In the genomic region with DNA sequence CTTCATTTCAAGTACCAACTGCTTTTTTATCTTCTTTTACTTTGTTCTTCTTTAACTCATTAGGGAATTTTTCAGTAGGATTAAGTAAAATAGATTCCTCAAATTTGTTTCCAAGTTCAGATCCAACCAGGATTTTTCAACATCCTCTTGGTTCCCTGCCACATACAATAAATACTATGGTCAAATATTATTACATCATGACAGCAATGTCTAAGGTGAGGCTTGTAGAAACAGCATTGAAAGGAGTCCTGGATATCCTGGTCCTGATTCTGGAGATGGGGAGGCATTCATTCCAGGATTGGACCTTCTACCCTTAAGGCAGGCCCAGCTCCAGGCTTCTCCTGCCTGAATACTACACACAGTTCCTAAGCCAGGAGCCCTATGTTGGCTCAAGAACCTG, we compare ENCODE assay signal across 1 cellular context.
TF ChIP-seq lines count a peak whose summit lies in the region.

No MANE protein-coding gene starts in this region.

TF ChIP-seq in SK-N-SH, 30 proteins besides CTCF, POLR2A, EP300 and RAD21 (continued from another document):
- TF ChIP-seq, protein P1, sequence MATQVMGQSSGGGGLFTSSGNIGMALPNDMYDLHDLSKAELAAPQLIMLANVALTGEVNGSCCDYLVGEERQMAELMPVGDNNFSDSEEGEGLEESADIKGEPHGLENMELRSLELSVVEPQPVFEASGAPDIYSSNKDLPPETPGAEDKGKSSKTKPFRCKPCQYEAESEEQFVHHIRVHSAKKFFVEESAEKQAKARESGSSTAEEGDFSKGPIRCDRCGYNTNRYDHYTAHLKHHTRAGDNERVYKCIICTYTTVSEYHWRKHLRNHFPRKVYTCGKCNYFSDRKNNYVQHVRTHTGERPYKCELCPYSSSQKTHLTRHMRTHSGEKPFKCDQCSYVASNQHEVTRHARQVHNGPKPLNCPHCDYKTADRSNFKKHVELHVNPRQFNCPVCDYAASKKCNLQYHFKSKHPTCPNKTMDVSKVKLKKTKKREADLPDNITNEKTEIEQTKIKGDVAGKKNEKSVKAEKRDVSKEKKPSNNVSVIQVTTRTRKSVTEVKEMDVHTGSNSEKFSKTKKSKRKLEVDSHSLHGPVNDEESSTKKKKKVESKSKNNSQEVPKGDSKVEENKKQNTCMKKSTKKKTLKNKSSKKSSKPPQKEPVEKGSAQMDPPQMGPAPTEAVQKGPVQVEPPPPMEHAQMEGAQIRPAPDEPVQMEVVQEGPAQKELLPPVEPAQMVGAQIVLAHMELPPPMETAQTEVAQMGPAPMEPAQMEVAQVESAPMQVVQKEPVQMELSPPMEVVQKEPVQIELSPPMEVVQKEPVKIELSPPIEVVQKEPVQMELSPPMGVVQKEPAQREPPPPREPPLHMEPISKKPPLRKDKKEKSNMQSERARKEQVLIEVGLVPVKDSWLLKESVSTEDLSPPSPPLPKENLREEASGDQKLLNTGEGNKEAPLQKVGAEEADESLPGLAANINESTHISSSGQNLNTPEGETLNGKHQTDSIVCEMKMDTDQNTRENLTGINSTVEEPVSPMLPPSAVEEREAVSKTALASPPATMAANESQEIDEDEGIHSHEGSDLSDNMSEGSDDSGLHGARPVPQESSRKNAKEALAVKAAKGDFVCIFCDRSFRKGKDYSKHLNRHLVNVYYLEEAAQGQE (IDR thresholded peaks at IDR 0.05; ENCODE audit: low read depth, low read length) = no peak
- no peak for TF ChIP-seq NFIC (IDR thresholded peaks at IDR 0.05; ENCODE audit: borderline replicate concordance)
- no peak for TF ChIP-seq POLR2AphosphoS5 (IDR thresholded peaks at IDR 0.05; ENCODE audit: low read depth, low read length)
- TF ChIP-seq PBX3 (IDR thresholded peaks at IDR 0.05) = no peak
- TF ChIP-seq TAF1 (IDR thresholded peaks at IDR 0.05; ENCODE audit: borderline replicate concordance, low read depth, low read length) = no peak
- TF ChIP-seq, protein P2, sequence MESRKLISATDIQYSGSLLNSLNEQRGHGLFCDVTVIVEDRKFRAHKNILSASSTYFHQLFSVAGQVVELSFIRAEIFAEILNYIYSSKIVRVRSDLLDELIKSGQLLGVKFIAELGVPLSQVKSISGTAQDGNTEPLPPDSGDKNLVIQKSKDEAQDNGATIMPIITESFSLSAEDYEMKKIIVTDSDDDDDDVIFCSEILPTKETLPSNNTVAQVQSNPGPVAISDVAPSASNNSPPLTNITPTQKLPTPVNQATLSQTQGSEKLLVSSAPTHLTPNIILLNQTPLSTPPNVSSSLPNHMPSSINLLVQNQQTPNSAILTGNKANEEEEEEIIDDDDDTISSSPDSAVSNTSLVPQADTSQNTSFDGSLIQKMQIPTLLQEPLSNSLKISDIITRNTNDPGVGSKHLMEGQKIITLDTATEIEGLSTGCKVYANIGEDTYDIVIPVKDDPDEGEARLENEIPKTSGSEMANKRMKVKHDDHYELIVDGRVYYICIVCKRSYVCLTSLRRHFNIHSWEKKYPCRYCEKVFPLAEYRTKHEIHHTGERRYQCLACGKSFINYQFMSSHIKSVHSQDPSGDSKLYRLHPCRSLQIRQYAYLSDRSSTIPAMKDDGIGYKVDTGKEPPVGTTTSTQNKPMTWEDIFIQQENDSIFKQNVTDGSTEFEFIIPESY (IDR thresholded peaks at IDR 0.05; ENCODE audit: borderline replicate concordance, low read depth) = no peak
- TF ChIP-seq JUND (IDR thresholded peaks at IDR 0.05) = no peak
- TF ChIP-seq MEF2A (IDR thresholded peaks at IDR 0.05; ENCODE audit: borderline replicate concordance, low read depth) = no peak
- TF ChIP-seq, protein P3, sequence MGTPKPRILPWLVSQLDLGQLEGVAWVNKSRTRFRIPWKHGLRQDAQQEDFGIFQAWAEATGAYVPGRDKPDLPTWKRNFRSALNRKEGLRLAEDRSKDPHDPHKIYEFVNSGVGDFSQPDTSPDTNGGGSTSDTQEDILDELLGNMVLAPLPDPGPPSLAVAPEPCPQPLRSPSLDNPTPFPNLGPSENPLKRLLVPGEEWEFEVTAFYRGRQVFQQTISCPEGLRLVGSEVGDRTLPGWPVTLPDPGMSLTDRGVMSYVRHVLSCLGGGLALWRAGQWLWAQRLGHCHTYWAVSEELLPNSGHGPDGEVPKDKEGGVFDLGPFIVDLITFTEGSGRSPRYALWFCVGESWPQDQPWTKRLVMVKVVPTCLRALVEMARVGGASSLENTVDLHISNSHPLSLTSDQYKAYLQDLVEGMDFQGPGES (IDR thresholded peaks at IDR 0.05; ENCODE audit: low read depth, low read length) = no peak
- no peak for TF ChIP-seq GABPA (IDR thresholded peaks at IDR 0.05; ENCODE audit: low read depth)
- TF ChIP-seq SMC3 (IDR thresholded peaks at IDR 0.05; ENCODE audit: low read depth, low read length) = no peak
